In genomic region chr5:134662971-134663370, GRCh38 we compare ENCODE assay signal across 23 cellular contexts.
"Had no signal": no experiment of that assay in that cellular context is flagged by ENCODE, and none has a peak within 500 bp of the region (broad histone marks: within the 10 kb centered on the region; RNA-seq: fewer than 3 reads in every experiment).

No MANE protein-coding gene starts in this region.

- H3K27me3 Mint-ChIP-seq: memory B cell; naive B cell; natural killer cell treated with Interleukin-12 subunit alpha and Interleukin-12 subunit beta and Interleukin-15 and Interleukin-18, amount 100 ng/mL, for 72 hours; stimulated activated memory B cell treated with anti-CD40 and anti-IgM and Interleukin-4, amounts not matched to agents 10 μg/mL and 1 μg/mL and 100 μg/mL, for 72 hours had no signal

- H3K27me3 ChIP-seq: dorsolateral prefrontal cortex, neural progenitor cell, spleen, tibial nerve, upper lobe of left lung, uterus had no signal

- H3K9me3 ChIP-seq: mucosa of descending colon, psoas muscle, spleen, thoracic aorta, tibial nerve, upper lobe of left lung, uterus had no signal

- H3K36me3 ChIP-seq: uterus had no signal

- H3K27ac ChIP-seq: dorsolateral prefrontal cortex, neural progenitor cell, psoas muscle, skin epidermis, spleen, thoracic aorta, tibial nerve, upper lobe of left lung, uterus had no signal

- H3K4me3 ChIP-seq: dorsolateral prefrontal cortex, lung, mucosa of descending colon, neural progenitor cell, psoas muscle, skin epidermis, spleen, thoracic aorta, tibial nerve, upper lobe of left lung, uterus had no signal

- H3K4me1 Mint-ChIP-seq: mesothelial cell of epicardium, neural progenitor cell had no signal

- H3K4me2 ChIP-seq: neural progenitor cell had no signal

- H3K9ac ChIP-seq: neural progenitor cell had no signal

- DNase-seq: dorsolateral prefrontal cortex; effector CD4-positive, alpha-beta T cell; mucosa of descending colon; naive B cell; psoas muscle; right cardiac atrium; spleen; stimulated activated CD4-positive, alpha-beta T cell treated with anti-CD3 and anti-CD28 coated beads, Interleukin-4, amount 100 ng/mL, for 4 hours; stimulated activated naive CD8-positive, alpha-beta T cell treated with anti-CD3 and anti-CD28 coated beads, Interleukin-15, Interleukin-2, amounts not matched to agents 100 U/mL and 50 U/mL, for 24 hours; upper lobe of left lung; uterus had no signal

- ATAC-seq: mucosa of descending colon; natural killer cell treated with Interleukin-12 subunit alpha and Interleukin-12 subunit beta and Interleukin-15 and Interleukin-18, amount 100 ng/mL, for 72 hours; psoas muscle; right cardiac atrium; stimulated activated memory B cell treated with anti-CD40 and anti-IgM and Interleukin-4, amounts not matched to agents 10 μg/mL and 1 μg/mL and 100 μg/mL, for 72 hours; stimulated activated naive CD8-positive, alpha-beta T cell treated with anti-CD3 and anti-CD28 coated beads, Interleukin-15, Interleukin-2, amounts not matched to agents 100 U/mL and 50 U/mL, for 24 hours had no signal

- H3K4me1 ChIP-seq: neural progenitor cell, psoas muscle, upper lobe of left lung, uterus had no signal

- H2AFZ ChIP-seq: neural progenitor cell had no signal

- FAIRE-seq: colon, frontal cortex, keratinocyte had no signal

- H3K9me3 Mint-ChIP-seq: memory B cell; mesothelial cell of epicardium; naive B cell; natural killer cell treated with Interleukin-12 subunit alpha and Interleukin-12 subunit beta and Interleukin-15 and Interleukin-18, amount 100 ng/mL, for 72 hours; neural progenitor cell; stimulated activated memory B cell treated with anti-CD40 and anti-IgM and Interleukin-4, amounts not matched to agents 10 μg/mL and 1 μg/mL and 100 μg/mL, for 72 hours had no signal

- H3K27ac Mint-ChIP-seq: memory B cell; mesothelial cell of epicardium; naive B cell; natural killer cell treated with Interleukin-12 subunit alpha and Interleukin-12 subunit beta and Interleukin-15 and Interleukin-18, amount 100 ng/mL, for 72 hours; neural progenitor cell; stimulated activated memory B cell treated with anti-CD40 and anti-IgM and Interleukin-4, amounts not matched to agents 10 μg/mL and 1 μg/mL and 100 μg/mL, for 72 hours had no signal

- H3K4me3 Mint-ChIP-seq: memory B cell; mesothelial cell of epicardium; naive B cell; natural killer cell treated with Interleukin-12 subunit alpha and Interleukin-12 subunit beta and Interleukin-15 and Interleukin-18, amount 100 ng/mL, for 72 hours; neural progenitor cell; stimulated activated memory B cell treated with anti-CD40 and anti-IgM and Interleukin-4, amounts not matched to agents 10 μg/mL and 1 μg/mL and 100 μg/mL, for 72 hours had no signal
